Comparison of ENCODE assay signal across 8 cellular contexts in genomic region chr19:39832341-39833083, GRCh38. TPM values are rescaled to one million over a fixed set of nuclear protein-coding genes. Genes with fewer than 3 reads are reported as not detected.
A peak's percentile ranks its signal among the peaks of the same experiment; 100 is the strongest.
DNase-seq lines count a peak whose midpoint lies in the region; ATAC-seq and TF ChIP-seq lines count a peak whose summit lies in the region.

No MANE protein-coding gene starts in this region.

- H3K36me3 ChIP-seq in rectal smooth muscle tissue (ENCODE audit: control insufficient read depth, insufficient read depth, low read length): peaks cover 43% of the 10 kb centered on the region

- H3K4me1 ChIP-seq in rectal smooth muscle tissue (ENCODE audit: control insufficient read depth, insufficient read depth, low read length): peaks cover 11% of the 10 kb centered on the region

- no peak for DNase-seq in fibroblast of the aortic adventitia (ENCODE audit: low read depth)
- DNase-seq in NCI-H187 treated with DMSO at 0.1 percent for 48 hours (lab: John Stamatoyannopoulos, UW): no peak
- DNase-seq in LoVo (ENCODE audit: low spot score): no peak
- DNase-seq in GM03348 (ENCODE audit: low spot score): no peak

- ATAC-seq in HG02610 (IDR thresholded peaks at IDR 0.05; ENCODE audit: unreplicated experiment): no peak

- no peak for TF ChIP-seq CTCF in VCaP (conservative IDR thresholded peaks at IDR 0.05)
- no peak for TF ChIP-seq CTCF in fibroblast of the aortic adventitia (IDR thresholded peaks at IDR 0.05; ENCODE audit: insufficient read depth, low read length)

- no peaks in the 10 kb centered on the region for H3K27me3 ChIP-seq in rectal smooth muscle tissue (ENCODE audit: control insufficient read depth, insufficient read depth, low read length)

- peak overlapping the region; percentile 89 for H3K27ac ChIP-seq in VCaP
- no peak overlapping the region for H3K27ac ChIP-seq in rectal smooth muscle tissue (ENCODE audit: low read depth, low read length)

- no peak overlapping the region for H3K9ac ChIP-seq in rectal smooth muscle tissue (ENCODE audit: low read length)

- H3K4me3 ChIP-seq in GM08714 (ENCODE audit: low read length) (peak overlapping the region; percentile 78), fibroblast of the aortic adventitia (ENCODE audit: low read depth, low read length) (peak overlapping the region; percentile 81), rectal smooth muscle tissue (ENCODE audit: low read length) (peak overlapping the region; percentile 97)

RNA-seq across cellular contexts. Expression of gene DYRK1B, which starts 1.4 kb away (rescaled TPM):
- 15.5 and 21.8 TPM in 2 replicates for total RNA-seq in fibroblast of the aortic adventitia (ENCODE audit: low replicate concordance)

RNA-seq across cellular contexts. Expression of gene FBL, which starts 13.7 kb away (rescaled TPM):
- 105 and 162 TPM in 2 replicates for total RNA-seq in fibroblast of the aortic adventitia (ENCODE audit: low replicate concordance)

RNA-seq across cellular contexts. Expression of gene LEUTX, which starts 53.9 kb away (rescaled TPM):
- not detected in 2 replicates for total RNA-seq in fibroblast of the aortic adventitia (ENCODE audit: low replicate concordance)
